Comparison of ENCODE assay signal across 23 cellular contexts in genomic region chr7:96052860-96053452, GRCh38.
"Had no signal": no experiment of that assay in that cellular context is flagged by ENCODE, and none has a peak within 500 bp of the region (broad histone marks: within the 10 kb centered on the region; RNA-seq: fewer than 3 reads in every experiment).

No MANE protein-coding gene starts in this region.

- H3K27me3 ChIP-seq: gastroesophageal sphincter, heart left ventricle, sigmoid colon, stomach had no signal

- H3K4me1 ChIP-seq: gastroesophageal sphincter, heart left ventricle, sigmoid colon, stomach had no signal

- H3K36me3 ChIP-seq: gastroesophageal sphincter, heart left ventricle, sigmoid colon, stomach, WERI-Rb-1 had no signal

- H3K9me3 Mint-ChIP-seq: activated naive CD4-positive, alpha-beta T cell treated with anti-CD3 and anti-CD28 coated beads, Interleukin-2, amount 10 ng/mL, durations not matched to agents 7 days and 5 days; nephron; stimulated activated effector memory CD8-positive, alpha-beta T cell treated with anti-CD3 and anti-CD28 coated beads, Interleukin-12 subunit alpha, Interleukin-12 subunit beta, amount 100 ng/mL, for 72 hours had no signal

- ATAC-seq: esophagus mucosa; gastroesophageal sphincter; heart left ventricle; left lobe of liver; stimulated activated effector memory CD8-positive, alpha-beta T cell treated with anti-CD3 and anti-CD28 coated beads, Interleukin-12 subunit alpha, Interleukin-12 subunit beta, amount 100 ng/mL, for 72 hours had no signal

- H3K4me3 ChIP-seq: gastroesophageal sphincter, heart left ventricle, lung, sigmoid colon, stomach had no signal

- H3K4me3 Mint-ChIP-seq: activated naive CD4-positive, alpha-beta T cell treated with anti-CD3 and anti-CD28 coated beads, Interleukin-2, amount 10 ng/mL, durations not matched to agents 7 days and 5 days; nephron; stimulated activated effector memory CD8-positive, alpha-beta T cell treated with anti-CD3 and anti-CD28 coated beads, Interleukin-12 subunit alpha, Interleukin-12 subunit beta, amount 100 ng/mL, for 72 hours had no signal

- H3K27me3 Mint-ChIP-seq: activated naive CD4-positive, alpha-beta T cell treated with anti-CD3 and anti-CD28 coated beads, Interleukin-2, amount 10 ng/mL, durations not matched to agents 7 days and 5 days had no signal

- DNase-seq: activated CD4-positive, alpha-beta T cell treated with anti-CD3 and anti-CD28 coated beads for 1 hour; activated CD8-positive, alpha-beta memory T cell treated with anti-CD3 and anti-CD28 coated beads for 24 hours; activated CD8-positive, alpha-beta memory T cell treated with anti-CD3 and anti-CD28 coated beads, Interleukin-2, amount 50 U/mL, for 48 hours; activated effector memory CD4-positive, alpha-beta T cell treated with Interleukin-2 at 50 U/mL for 16 hours; activated naive CD4-positive, alpha-beta T cell treated with anti-CD3 and anti-CD28 coated beads, Interleukin-2, amount 10 ng/mL, durations not matched to agents 7 days and 5 days; activated T-cell treated with anti-CD3 and anti-CD28 coated beads, Interleukin-2, amount 50 U/mL, for 48 hours; aorta; cerebellar nuclear complex; cortex of kidney; effector CD4-positive, alpha-beta T cell; heart left ventricle; kidney; sigmoid colon; stimulated activated CD4-positive, alpha-beta T cell treated with anti-CD3 and anti-CD28 coated beads, Interleukin-4, amount 100 ng/mL, for 24 hours; stomach; trophoblast cell; WERI-Rb-1 had no signal

- H3K27ac Mint-ChIP-seq: activated naive CD4-positive, alpha-beta T cell treated with anti-CD3 and anti-CD28 coated beads, Interleukin-2, amount 10 ng/mL, durations not matched to agents 7 days and 5 days; nephron; stimulated activated effector memory CD8-positive, alpha-beta T cell treated with anti-CD3 and anti-CD28 coated beads, Interleukin-12 subunit alpha, Interleukin-12 subunit beta, amount 100 ng/mL, for 72 hours had no signal

- H3K9me3 ChIP-seq: gastroesophageal sphincter, heart left ventricle, sigmoid colon, stomach had no signal

- H3K36me3 Mint-ChIP-seq: activated naive CD4-positive, alpha-beta T cell treated with anti-CD3 and anti-CD28 coated beads, Interleukin-2, amount 10 ng/mL, durations not matched to agents 7 days and 5 days; stimulated activated effector memory CD8-positive, alpha-beta T cell treated with anti-CD3 and anti-CD28 coated beads, Interleukin-12 subunit alpha, Interleukin-12 subunit beta, amount 100 ng/mL, for 72 hours had no signal

- H3K27ac ChIP-seq: gastroesophageal sphincter, heart left ventricle, sigmoid colon, stomach, WERI-Rb-1 had no signal

- H3K4me1 Mint-ChIP-seq: activated naive CD4-positive, alpha-beta T cell treated with anti-CD3 and anti-CD28 coated beads, Interleukin-2, amount 10 ng/mL, durations not matched to agents 7 days and 5 days; nephron; stimulated activated effector memory CD8-positive, alpha-beta T cell treated with anti-CD3 and anti-CD28 coated beads, Interleukin-12 subunit alpha, Interleukin-12 subunit beta, amount 100 ng/mL, for 72 hours had no signal
